ENCODE assay signal across 20 cellular contexts in the genomic region with DNA sequence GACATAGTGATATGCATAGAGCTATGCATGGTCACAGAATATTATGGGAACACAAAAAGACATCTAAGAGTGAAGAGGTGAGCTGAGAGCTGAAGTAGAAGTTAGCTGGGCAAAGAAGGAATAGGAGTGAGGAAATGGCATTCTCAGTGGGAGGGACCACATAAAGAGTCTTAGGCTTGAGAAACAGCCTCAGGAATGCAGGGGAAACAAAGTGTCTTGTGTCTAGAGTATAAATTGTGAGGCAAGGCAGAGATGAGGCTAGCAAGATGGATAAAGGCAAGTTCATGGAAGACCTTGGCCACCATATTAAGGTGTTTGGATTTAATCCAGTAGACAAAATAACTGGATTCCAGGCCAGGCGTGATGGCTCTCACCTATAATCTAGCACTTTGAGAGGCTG. TPM values are rescaled to one million over a fixed set of nuclear protein-coding genes. Genes with fewer than 3 reads are reported as not detected.
DNase-seq lines count a peak whose midpoint lies in the region; ATAC-seq and TF ChIP-seq lines count a peak whose summit lies in the region.
"Had no signal": no experiment of that assay in that cellular context is flagged by ENCODE, and none has a peak within 500 bp of the region (broad histone marks: within the 10 kb centered on the region; RNA-seq: fewer than 3 reads in every experiment).

No MANE protein-coding gene starts in this region.

- DNase-seq in EH (ENCODE audit: low read depth) = peak; percentile 43
- DNase-seq in SK-MEL-5 (ENCODE audit: low read depth, low spot score) = peak; percentile 83
- DNase-seq in central memory CD8-positive, alpha-beta T cell (ENCODE audit: low spot score in 2 of 2) = no peak
- peak; percentile 51 for DNase-seq in fibroblast of villous mesenchyme (ENCODE audit: low read depth)
- DNase-seq in hepatic stellate cell (ENCODE audit: low spot score) = no peak
- DNase-seq in NCI-H2107 treated with DMSO at 0.1 percent for 48 hours (lab: John Stamatoyannopoulos, UW; ENCODE audit: unreplicated experiment) = no peak
- no peak for DNase-seq in NAMALWA (ENCODE audit: low spot score)
- DNase-seq: CD4-positive, alpha-beta T cell; H7; NCI-H1092; NCI-H1417 treated with DMSO at 0.1 percent for 48 hours; NCI-H187; NCI-H446; NCI-H524 treated with DMSO at 0.1 percent for 48 hours; NCI-H774 had no signal

- H3K4me3 Mint-ChIP-seq in central memory CD8-positive, alpha-beta T cell = no peak overlapping the region
- H3K4me3 Mint-ChIP-seq: CD4-positive, alpha-beta T cell had no signal

- in situ Hi-C loops in SK-MEL-5 (cut with HindIII; ENCODE audit: low pct_unique_long_range_greater_than_20kb, low sequenced_read_pairs) = no loop called here

- no peak for ATAC-seq in central memory CD8-positive, alpha-beta T cell (replicated peaks; ENCODE audit: extremely low read depth, poor library complexity, severe bottlenecking)
- no peak for ATAC-seq in HG02981 (IDR thresholded peaks at IDR 0.05; ENCODE audit: unreplicated experiment)
- ATAC-seq: SK-N-SH treated with all-trans-retinoic acid at 6 μM for 48 hours had no signal

- H3K36me3 Mint-ChIP-seq in central memory CD8-positive, alpha-beta T cell (ENCODE audit: insufficient read depth) = peaks cover 19% of the 10 kb centered on the region

- H3K27ac Mint-ChIP-seq in central memory CD8-positive, alpha-beta T cell (ENCODE audit: low read depth) = peak overlapping the region; percentile 3
- H3K27ac Mint-ChIP-seq: CD4-positive, alpha-beta T cell had no signal

- H3K27me3 Mint-ChIP-seq in central memory CD8-positive, alpha-beta T cell = no peaks in the 10 kb centered on the region
- H3K27me3 Mint-ChIP-seq: CD4-positive, alpha-beta T cell had no signal

- peaks cover 1% of the 10 kb centered on the region for H3K4me1 Mint-ChIP-seq in central memory CD8-positive, alpha-beta T cell

- TF ChIP-seq CTCF in fibroblast of villous mesenchyme (IDR thresholded peaks at IDR 0.05; ENCODE audit: insufficient read depth, low read depth, low read length) = no peak

- no peak overlapping the region for H3K4me3 ChIP-seq in fibroblast of villous mesenchyme (ENCODE audit: low read depth, low read length)
- H3K4me3 ChIP-seq: BLaER1 treated with 17β-estradiol and CSF1 and Interleukin-3, amounts not matched to agents 10 nM and 100 nM had no signal

- H3K9me3 Mint-ChIP-seq in central memory CD8-positive, alpha-beta T cell = no peaks in the 10 kb centered on the region
- H3K9me3 Mint-ChIP-seq: CD4-positive, alpha-beta T cell had no signal

RNA-seq across cellular contexts. Expression of gene CRTAM, which starts 40.6 kb away (rescaled TPM):
- 0.40 TPM in 1 of 2 replicates, not detected in the other for total RNA-seq in SK-MEL-5 (2014; rRNA removed; shearing (Covaris generic))
- polyA plus RNA-seq in SK-MEL-5 (2015; cell fraction: cytosol; rRNA removed) = 0.07 TPM in 1 of 2 replicates, not detected in the other
- polyA plus RNA-seq in SK-MEL-5 (2015; cell fraction: nucleus; rRNA removed) = not detected in 2 replicates
- total RNA-seq in fibroblast of villous mesenchyme = not detected in 2 replicates
- total RNA-seq: A172, G401 had no signal

Comparison
In these comparisons a context has a peak if more than half of its experiments do, and no peak if none do; other contexts are left out.
1. DNase-seq: peak in EH (single experiment), SK-MEL-5 (single experiment) and fibroblast of villous mesenchyme (single experiment); none in central memory CD8-positive, alpha-beta T cell (0 of 2), hepatic stellate cell (single experiment), NCI-H2107 treated with DMSO at 0.1 percent for 48 hours (single experiment) and NAMALWA (single experiment).